ENCODE assay signal across 1 cellular context in the genomic region with DNA sequence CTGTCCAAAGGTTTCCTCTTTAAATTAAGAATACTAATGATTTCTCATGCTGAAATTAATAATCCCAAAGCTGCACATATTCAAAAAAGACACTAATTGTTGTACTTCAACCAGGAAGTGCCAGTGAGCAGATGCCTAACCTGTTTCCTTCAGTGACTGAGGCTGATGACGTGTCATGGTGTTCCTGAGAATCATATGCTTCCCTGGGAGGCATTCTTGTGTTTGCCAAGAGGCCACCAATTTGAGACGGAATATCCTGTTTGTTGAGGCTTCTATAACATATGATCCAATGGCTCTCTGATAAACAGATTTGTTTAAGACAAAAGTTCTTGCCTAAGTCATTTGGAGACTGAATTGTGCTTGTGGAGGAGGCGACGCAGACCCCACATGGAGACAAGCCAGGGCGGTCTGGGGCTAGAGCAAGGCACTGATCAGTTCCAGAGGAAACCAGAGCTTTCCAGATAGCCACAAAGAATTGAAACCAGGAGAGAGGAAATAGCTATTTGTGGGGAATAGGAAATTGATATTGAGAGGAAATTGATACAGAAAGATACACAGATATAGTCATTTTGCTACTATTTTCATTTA.
TF ChIP-seq lines count a peak whose summit lies in the region.

No MANE protein-coding gene starts in this region.

TF ChIP-seq in K562, 482 proteins besides CTCF, POLR2A, EP300 and RAD21:
- no peak for TF ChIP-seq HNRNPL (IDR thresholded peaks at IDR 0.05; ENCODE audit: low read depth, low read length)
